In the genomic region with DNA sequence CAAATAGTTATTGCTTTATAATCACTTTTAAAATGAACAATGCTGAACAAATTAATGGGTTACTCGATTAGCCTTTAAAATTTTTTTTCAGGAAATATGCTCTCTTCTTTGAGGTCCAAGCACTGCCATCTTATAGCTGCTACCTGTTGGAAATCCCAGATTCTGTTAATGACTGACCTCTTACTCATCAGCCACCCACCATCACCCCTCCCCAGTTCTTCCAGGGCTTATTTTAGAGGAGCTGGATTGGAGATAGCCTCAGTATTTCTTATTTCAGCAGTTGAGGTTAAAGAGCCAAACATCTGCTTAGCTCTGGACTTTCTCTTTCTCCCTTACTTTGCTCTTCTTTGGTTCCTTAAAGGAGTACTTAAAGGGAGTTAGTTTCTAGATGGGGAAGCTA, we compare ENCODE assay signal across 18 cellular contexts.
"Had no signal": no experiment of that assay in that cellular context is flagged by ENCODE, and none has a peak within 500 bp of the region (broad histone marks: within the 10 kb centered on the region; RNA-seq: fewer than 3 reads in every experiment).

No MANE protein-coding gene starts in this region.

- H3K27me3 Mint-ChIP-seq: activated CD4-positive, alpha-beta memory T cell treated with anti-CD3 and anti-CD28 coated beads, Interleukin-2, amount 10 ng/mL, durations not matched to agents 7 days and 5 days; activated CD4-positive, alpha-beta T cell treated with anti-CD3 and anti-CD28 coated beads for 36 hours; activated naive CD4-positive, alpha-beta T cell treated with anti-CD3 and anti-CD28 coated beads, Interleukin-2, amount 10 ng/mL, durations not matched to agents 7 days and 5 days; activated naive CD8-positive, alpha-beta T cell treated with anti-CD3 and anti-CD28 coated beads for 36 hours; activated T-helper 17 cell treated with anti-CD3 and anti-CD28 coated beads, Interleukin-2, amount 50 U/mL, for 72 hours had no signal

- H3K4me1 Mint-ChIP-seq: activated CD4-positive, alpha-beta memory T cell treated with anti-CD3 and anti-CD28 coated beads, Interleukin-2, amount 10 ng/mL, durations not matched to agents 7 days and 5 days; activated CD4-positive, alpha-beta T cell treated with anti-CD3 and anti-CD28 coated beads for 36 hours; activated naive CD4-positive, alpha-beta T cell treated with anti-CD3 and anti-CD28 coated beads, Interleukin-2, amount 10 ng/mL, durations not matched to agents 7 days and 5 days; activated naive CD8-positive, alpha-beta T cell treated with anti-CD3 and anti-CD28 coated beads for 36 hours had no signal

- DNase-seq: activated CD4-positive, alpha-beta memory T cell treated with anti-CD3 and anti-CD28 coated beads, Interleukin-2, amount 10 ng/mL, durations not matched to agents 7 days and 5 days; activated CD4-positive, alpha-beta T cell treated with anti-CD3 and anti-CD28 coated beads for 36 hours; activated CD4-positive, alpha-beta T cell treated with anti-CD3 and anti-CD28 coated beads, Interleukin-2, amount 50 U/mL, for 1 hour; activated gamma-delta T cell treated with Interleukin-2 at 50 U/mL for 16 hours; activated naive CD4-positive, alpha-beta T cell treated with anti-CD3 and anti-CD28 coated beads, Interleukin-2, amount 10 ng/mL, durations not matched to agents 7 days and 5 days; activated naive CD8-positive, alpha-beta T cell treated with anti-CD3 and anti-CD28 coated beads for 36 hours; activated T-cell treated with anti-CD3 and anti-CD28 coated beads for 4 hours; activated T-cell treated with anti-CD3 and anti-CD28 coated beads, Interleukin-2, amount 50 U/mL, for 48 hours; brain microvascular endothelial cell; MM.1S; NCI-H1092 treated with DMSO at 0.1 percent for 48 hours; NCI-H1694; PC-9; T-helper 1 cell; WERI-Rb-1 had no signal

- H3K4me3 ChIP-seq: cardiac muscle cell, PC-9, SK-N-MC had no signal

- H3K36me3 Mint-ChIP-seq: activated naive CD4-positive, alpha-beta T cell treated with anti-CD3 and anti-CD28 coated beads, Interleukin-2, amount 10 ng/mL, durations not matched to agents 7 days and 5 days had no signal

- H3K4me3 Mint-ChIP-seq: activated CD4-positive, alpha-beta memory T cell treated with anti-CD3 and anti-CD28 coated beads, Interleukin-2, amount 10 ng/mL, durations not matched to agents 7 days and 5 days; activated CD4-positive, alpha-beta T cell treated with anti-CD3 and anti-CD28 coated beads for 36 hours; activated naive CD4-positive, alpha-beta T cell treated with anti-CD3 and anti-CD28 coated beads, Interleukin-2, amount 10 ng/mL, durations not matched to agents 7 days and 5 days; activated naive CD8-positive, alpha-beta T cell treated with anti-CD3 and anti-CD28 coated beads for 36 hours; activated T-helper 17 cell treated with anti-CD3 and anti-CD28 coated beads, Interleukin-2, amount 50 U/mL, for 72 hours had no signal

- H3K27ac Mint-ChIP-seq: activated CD4-positive, alpha-beta memory T cell treated with anti-CD3 and anti-CD28 coated beads, Interleukin-2, amount 10 ng/mL, durations not matched to agents 7 days and 5 days; activated CD4-positive, alpha-beta T cell treated with anti-CD3 and anti-CD28 coated beads for 36 hours; activated naive CD4-positive, alpha-beta T cell treated with anti-CD3 and anti-CD28 coated beads, Interleukin-2, amount 10 ng/mL, durations not matched to agents 7 days and 5 days; activated naive CD8-positive, alpha-beta T cell treated with anti-CD3 and anti-CD28 coated beads for 36 hours; activated T-helper 17 cell treated with anti-CD3 and anti-CD28 coated beads, Interleukin-2, amount 50 U/mL, for 72 hours had no signal

- H3K27ac ChIP-seq: brain microvascular endothelial cell, cardiac muscle cell, PC-9, SK-N-MC, WERI-Rb-1 had no signal

- H3K9me3 Mint-ChIP-seq: activated CD4-positive, alpha-beta memory T cell treated with anti-CD3 and anti-CD28 coated beads, Interleukin-2, amount 10 ng/mL, durations not matched to agents 7 days and 5 days; activated naive CD4-positive, alpha-beta T cell treated with anti-CD3 and anti-CD28 coated beads, Interleukin-2, amount 10 ng/mL, durations not matched to agents 7 days and 5 days; activated naive CD8-positive, alpha-beta T cell treated with anti-CD3 and anti-CD28 coated beads for 36 hours had no signal

- H3K36me3 ChIP-seq: brain microvascular endothelial cell, cardiac muscle cell, WERI-Rb-1 had no signal
